7 cellular contexts compared by ENCODE assay signal in genomic region chr15:98881526-98882517, GRCh38.
DNase-seq lines count a peak whose midpoint lies in the region; ATAC-seq and TF ChIP-seq lines count a peak whose summit lies in the region.

No MANE protein-coding gene starts in this region.

- TF ChIP-seq POLR2A in tibial nerve (IDR thresholded peaks at IDR 0.05) = no peak

- H3K27ac Mint-ChIP-seq in activated CD8-positive, alpha-beta T cell treated with anti-CD3 and anti-CD28 coated beads for 36 hours = no peak overlapping the region

- 76 to 82% methylated on average over 14 of the region's 14 CpGs for WGBS in tibial nerve, 2 donors

- H3K36me3 Mint-ChIP-seq in activated CD8-positive, alpha-beta T cell treated with anti-CD3 and anti-CD28 coated beads for 36 hours (ENCODE audit: low read depth) = no peaks in the 10 kb centered on the region

- H3K4me1 Mint-ChIP-seq in activated CD8-positive, alpha-beta T cell treated with anti-CD3 and anti-CD28 coated beads for 36 hours (ENCODE audit: low read depth) = peaks cover 11% of the 10 kb centered on the region

- H2AFZ ChIP-seq in DND-41 (ENCODE audit: low read depth, low read length) = no peak overlapping the region

- H3K4me2 ChIP-seq in DND-41 (ENCODE audit: insufficient read depth, low read length) = no peak overlapping the region

- peaks cover 57% of the 10 kb centered on the region for H3K79me2 ChIP-seq in DND-41 (ENCODE audit: insufficient read depth, low read length)

- peak; percentile 88 for ATAC-seq in DND-41 (ENCODE audit: insufficient read depth, low read depth)
- ATAC-seq in GM21423 (IDR thresholded peaks at IDR 0.05; ENCODE audit: unreplicated experiment) = peak; percentile 51
- peak; percentile 51 for ATAC-seq in activated CD8-positive, alpha-beta T cell treated with anti-CD3 and anti-CD28 coated beads for 36 hours
- no peak for ATAC-seq in HG03442 (IDR thresholded peaks at IDR 0.05; ENCODE audit: unreplicated experiment)

- DNase-seq in DND-41 (peak; percentile 51), NCI-H187 treated with DMSO at 0.1 percent for 48 hours (lab: John Stamatoyannopoulos, UW) (peak; percentile 34), iris pigment epithelial cell (ENCODE audit: low read depth) (peak; percentile 73), tibial nerve (ENCODE audit: low spot score in 2 of 2) (no peak)
- DNase-seq in activated CD8-positive, alpha-beta T cell treated with anti-CD3 and anti-CD28 coated beads for 36 hours = peak; percentile 14

- intact Hi-C loops in activated CD8-positive, alpha-beta T cell treated with anti-CD3 and anti-CD28 coated beads for 36 hours (cut with micrococcal nuclease) = no loop called here

- POLR2A ChIA-PET in activated CD8-positive, alpha-beta T cell treated with anti-CD3 and anti-CD28 coated beads for 36 hours (lab: Charles Lee) = interaction anchor here (0.6 to 1.3 kb wide), 2 partner anchors 103 to 282 kb away, joined by 3 read pairs; no protein-coding TSS in a partner anchor

- no peaks in the 10 kb centered on the region for H3K36me3 ChIP-seq in DND-41 (ENCODE audit: insufficient read depth, low read length)
- H3K36me3 ChIP-seq in tibial nerve = no peaks in the 10 kb centered on the region

- H3K9me3 ChIP-seq in DND-41 (ENCODE audit: insufficient read depth, low read length, severe bottlenecking) (no peaks in the 10 kb centered on the region), tibial nerve (no peaks in the 10 kb centered on the region)

- TF ChIP-seq EP300 in tibial nerve (IDR thresholded peaks at IDR 0.05) = no peak

- no peaks in the 10 kb centered on the region for H3K27me3 ChIP-seq in DND-41 (ENCODE audit: insufficient read depth, low read length, poor library complexity)
- H3K27me3 ChIP-seq in tibial nerve = no peaks in the 10 kb centered on the region

- H3K4me3 Mint-ChIP-seq in activated CD8-positive, alpha-beta T cell treated with anti-CD3 and anti-CD28 coated beads for 36 hours = no peak overlapping the region

- H3K4me3 ChIP-seq in DND-41 (ENCODE audit: low read depth in 1 of 2, low read length in 2 of 2) (no peak overlapping the region), tibial nerve (no peak overlapping the region)

- CTCF ChIA-PET in activated CD8-positive, alpha-beta T cell treated with anti-CD3 and anti-CD28 coated beads for 36 hours (lab: Charles Lee) = interaction anchor here (0.7 to 3.9 kb wide), 28 partner anchors 10 to 454 kb away, joined by 3 to 53 read pairs (median 5); no protein-coding TSS in a partner anchor

- H3K4me1 ChIP-seq in DND-41 (ENCODE audit: insufficient read depth, low read length) (peaks cover 9% of the 10 kb centered on the region), tibial nerve (peaks cover 0 to 65% (median 4%) of the 10 kb centered on the region in 4 donors)

- H3K27me3 Mint-ChIP-seq in activated CD8-positive, alpha-beta T cell treated with anti-CD3 and anti-CD28 coated beads for 36 hours = no peaks in the 10 kb centered on the region

- no peak overlapping the region for H3K9ac ChIP-seq in DND-41 (ENCODE audit: low read depth, low read length)

- peak overlapping the region; percentile 32; the same call in 1 of the 2 replicates for H3K27ac ChIP-seq in DND-41 (ENCODE audit: low read length)
- no peak overlapping the region for H3K27ac ChIP-seq in tibial nerve

- H3K9me3 Mint-ChIP-seq in activated CD8-positive, alpha-beta T cell treated with anti-CD3 and anti-CD28 coated beads for 36 hours = no peaks in the 10 kb centered on the region

- peak; percentile 70 for TF ChIP-seq CTCF in DND-41 (IDR thresholded peaks at IDR 0.05; ENCODE audit: borderline replicate concordance, extremely low read depth, low read length, poor library complexity, severe bottlenecking)
- peak; percentile 77 for TF ChIP-seq CTCF in activated CD8-positive, alpha-beta T cell treated with anti-CD3 and anti-CD28 coated beads for 36 hours (IDR thresholded peaks at IDR 0.05)
- TF ChIP-seq CTCF in tibial nerve (IDR thresholded peaks at IDR 0.05) = peak; percentile 44 to 66 (median 55)

- H4K20me1 ChIP-seq in DND-41 (ENCODE audit: insufficient read depth, low read length) = 0 out of 2 replicates have a peak, but pooled peaks cover 4% of the 10 kb centered on the region

Comparison
In these comparisons a context has a peak if more than half of its experiments do, and no peak if none do; other contexts are left out.
1. DNase-seq: peak in DND-41 (single experiment), NCI-H187 treated with DMSO at 0.1 percent for 48 hours (single experiment), activated CD8-positive, alpha-beta T cell treated with anti-CD3 and anti-CD28 coated beads for 36 hours (single experiment) and iris pigment epithelial cell (single experiment); none in tibial nerve (0 of 2).
2. Peak in every context shown above with its lines, with median percentiles within 50 percentile points of each other: CTCF ChIP-seq.